In genomic region chr6:1208876-1209275, GRCh38 we compare ENCODE assay signal across 29 cellular contexts.
DNase-seq lines count a peak whose midpoint lies in the region; ATAC-seq and TF ChIP-seq lines count a peak whose summit lies in the region.
"Had no signal": no experiment of that assay in that cellular context is flagged by ENCODE, and none has a peak within 500 bp of the region (broad histone marks: within the 10 kb centered on the region; RNA-seq: fewer than 3 reads in every experiment).

No MANE protein-coding gene starts in this region.

- H3K4me2 ChIP-seq in mesenchymal stem cell (ENCODE audit: low read length, poor library complexity, severe bottlenecking), result no peak overlapping the region
- no peak overlapping the region for H3K4me2 ChIP-seq in osteoblast (ENCODE audit: insufficient read depth, low read length)

- no peak overlapping the region for H3K18ac ChIP-seq in mesenchymal stem cell (ENCODE audit: low read depth in 1 of 2, low read length in 2 of 2)

- H3K4ac ChIP-seq in mesenchymal stem cell (ENCODE audit: low read depth in 1 of 2, low read length in 2 of 2), result no peak overlapping the region

- H3K9me3 ChIP-seq in mesenchymal stem cell (ENCODE audit: control insufficient read depth, low read length) (no peaks in the 10 kb centered on the region), osteoblast (ENCODE audit: low read depth, low read length) (no peaks in the 10 kb centered on the region)
- H3K9me3 ChIP-seq: Caco-2, HAP-1, right lobe of liver, upper lobe of right lung had no signal

- H3K23ac ChIP-seq in mesenchymal stem cell (ENCODE audit: low read length in 2 of 2), result no peak overlapping the region

- no peaks in the 10 kb centered on the region for H3K4me1 ChIP-seq in mesenchymal stem cell (ENCODE audit: control insufficient read depth, insufficient read depth, low read depth, low read length)
- no peaks in the 10 kb centered on the region for H3K4me1 ChIP-seq in osteoblast (ENCODE audit: insufficient read depth, low read length)
- H3K4me1 ChIP-seq: Caco-2, HAP-1, right lobe of liver, upper lobe of right lung had no signal

- H2BK120ac ChIP-seq in mesenchymal stem cell (ENCODE audit: low read depth, low read length), result no peak overlapping the region

- H3K79me1 ChIP-seq in mesenchymal stem cell (replicated peaks; ENCODE audit: low read length, poor library complexity, severe bottlenecking), result no peaks in the 10 kb centered on the region

- H3K36me3 ChIP-seq in mesenchymal stem cell (ENCODE audit: control insufficient read depth in 1 of 2, insufficient read depth in 2 of 2, low read depth in 1 of 2, low read length in 2 of 2), result no peaks in the 10 kb centered on the region
- no peaks in the 10 kb centered on the region for H3K36me3 ChIP-seq in osteoblast (ENCODE audit: insufficient read depth, low read length)
- H3K36me3 ChIP-seq: HAP-1, right lobe of liver, upper lobe of right lung had no signal

- H4K20me1 ChIP-seq in osteoblast (ENCODE audit: insufficient read depth, low read length), result no peaks in the 10 kb centered on the region

- H3K14ac ChIP-seq in mesenchymal stem cell (ENCODE audit: low read length in 2 of 2), result no peak overlapping the region

- H4K8ac ChIP-seq in mesenchymal stem cell (ENCODE audit: low read length), result no peak overlapping the region

- H3K27ac ChIP-seq in mesenchymal stem cell (ENCODE audit: low read length, poor library complexity, severe bottlenecking), result no peak overlapping the region
- no peak overlapping the region for H3K27ac ChIP-seq in osteoblast (ENCODE audit: low read depth, low read length)
- H3K27ac ChIP-seq: C4-2B, dorsolateral prefrontal cortex, right lobe of liver, upper lobe of right lung had no signal

- H3K27me3 ChIP-seq in mesenchymal stem cell (ENCODE audit: control insufficient read depth in 1 of 2, insufficient read depth in 1 of 2, low read length in 2 of 2), result no peaks in the 10 kb centered on the region
- H3K27me3 ChIP-seq in osteoblast (ENCODE audit: insufficient read depth, low read length), result no peaks in the 10 kb centered on the region
- H3K27me3 ChIP-seq: right lobe of liver, upper lobe of right lung had no signal

- no peaks in the 10 kb centered on the region for H3K79me2 ChIP-seq in osteoblast (ENCODE audit: insufficient read depth, low read length)

- H2BK5ac ChIP-seq in mesenchymal stem cell (ENCODE audit: low read depth, low read length, poor library complexity, severe bottlenecking), result no peak overlapping the region

- H3K4me3 ChIP-seq in mesenchymal stem cell (ENCODE audit: insufficient read depth in 1 of 2, low read depth in 1 of 2, low read length in 2 of 2) (no peak overlapping the region), osteoblast (ENCODE audit: insufficient read depth, low read length) (no peak overlapping the region)
- H3K4me3 ChIP-seq: dorsolateral prefrontal cortex, HAP-1, right lobe of liver, upper lobe of right lung had no signal

- H2AFZ ChIP-seq in mesenchymal stem cell (ENCODE audit: low read depth, low read length), result no peak overlapping the region
- no peak overlapping the region for H2AFZ ChIP-seq in osteoblast (ENCODE audit: low read length)

- no peak overlapping the region for H2AK5ac ChIP-seq in mesenchymal stem cell (ENCODE audit: low read length, severe bottlenecking)

- TF ChIP-seq CTCF in osteoblast (IDR thresholded peaks at IDR 0.05; ENCODE audit: extremely low read depth, low read depth, low read length), result no peak

- ATAC-seq in HG02870 (IDR thresholded peaks at IDR 0.05; ENCODE audit: unreplicated experiment), result no peak
- ATAC-seq: activated T-helper 17 cell treated with anti-CD3 and anti-CD28 coated beads, Interleukin-2, amount 50 U/mL, for 72 hours; left cardiac atrium; right lobe of liver; stimulated activated effector memory CD8-positive, alpha-beta T cell treated with anti-CD3 and anti-CD28 coated beads, Interleukin-12 subunit alpha, Interleukin-12 subunit beta, amount 100 ng/mL, for 72 hours; upper lobe of right lung had no signal

- DNase-seq in Daoy (ENCODE audit: low read depth) (peak; percentile 26), LHCN-M2 (ENCODE audit: low read depth) (peak; percentile 30), dedifferentiated amniotic fluid mesenchymal stem cell (ENCODE audit: extremely low spot score) (peak; percentile 39), mesenchymal stem cell (peak; percentile 13), NCI-H187 (lab: John Stamatoyannopoulos, UW) (no peak), osteoblast (ENCODE audit: insufficient read length, low spot score, missing footprints) (no peak)
- no peak for DNase-seq in activated effector memory CD4-positive, alpha-beta T cell treated with anti-CD3 and anti-CD28 coated beads, Interleukin-2, amount 50 U/mL, for 16 hours
- DNase-seq: activated CD4-positive, alpha-beta memory T cell treated with anti-CD3 and anti-CD28 coated beads for 36 hours; activated CD4-positive, CD25-positive, alpha-beta regulatory T cell treated with anti-CD3 and anti-CD28 coated beads, Interleukin-2, amount 50 U/mL, for 72 hours; activated CD8-positive, alpha-beta memory T cell treated with anti-CD3 and anti-CD28 coated beads, Interleukin-2, amount 50 U/mL, for 48 hours; activated naive CD8-positive, alpha-beta T cell treated with anti-CD3 and anti-CD28 coated beads for 36 hours; Caco-2; DMS79; dorsolateral prefrontal cortex; glutamatergic neuron; left cardiac atrium; NCI-H1048; NCI-H1694; NCI-H2171 treated with DMSO at 0.1 percent for 48 hours; NCI-H524; posterior cingulate gyrus; right lobe of liver; stimulated activated CD4-positive, alpha-beta T cell treated with anti-CD3 and anti-CD28 coated beads, Interleukin-4, amount 100 ng/mL, for 24 hours; upper lobe of right lung had no signal

- no peak overlapping the region for H2BK15ac ChIP-seq in mesenchymal stem cell (ENCODE audit: low read depth, poor library complexity, severe bottlenecking)

- H4K91ac ChIP-seq in mesenchymal stem cell (ENCODE audit: low read length), result no peak overlapping the region

- no peak overlapping the region for H2BK12ac ChIP-seq in mesenchymal stem cell (ENCODE audit: low read length in 2 of 2)

- WGBS in mesenchymal stem cell, result no CpG with 5 or more reads among the region's 2 CpGs

- no peak overlapping the region for H3K9ac ChIP-seq in mesenchymal stem cell (ENCODE audit: low read length)

Comparison
In these comparisons a context has a peak if more than half of its experiments do, and no peak if none do; other contexts are left out.
1. DNase-seq: peak in Daoy (single experiment), LHCN-M2 (single experiment), dedifferentiated amniotic fluid mesenchymal stem cell (single experiment) and mesenchymal stem cell (single experiment); none in NCI-H187 (0 of 2), osteoblast (single experiment) and activated effector memory CD4-positive, alpha-beta T cell treated with anti-CD3 and anti-CD28 coated beads, Interleukin-2, amount 50 U/mL, for 16 hours (single experiment).